7 cellular contexts compared by ENCODE assay signal in the genomic region with DNA sequence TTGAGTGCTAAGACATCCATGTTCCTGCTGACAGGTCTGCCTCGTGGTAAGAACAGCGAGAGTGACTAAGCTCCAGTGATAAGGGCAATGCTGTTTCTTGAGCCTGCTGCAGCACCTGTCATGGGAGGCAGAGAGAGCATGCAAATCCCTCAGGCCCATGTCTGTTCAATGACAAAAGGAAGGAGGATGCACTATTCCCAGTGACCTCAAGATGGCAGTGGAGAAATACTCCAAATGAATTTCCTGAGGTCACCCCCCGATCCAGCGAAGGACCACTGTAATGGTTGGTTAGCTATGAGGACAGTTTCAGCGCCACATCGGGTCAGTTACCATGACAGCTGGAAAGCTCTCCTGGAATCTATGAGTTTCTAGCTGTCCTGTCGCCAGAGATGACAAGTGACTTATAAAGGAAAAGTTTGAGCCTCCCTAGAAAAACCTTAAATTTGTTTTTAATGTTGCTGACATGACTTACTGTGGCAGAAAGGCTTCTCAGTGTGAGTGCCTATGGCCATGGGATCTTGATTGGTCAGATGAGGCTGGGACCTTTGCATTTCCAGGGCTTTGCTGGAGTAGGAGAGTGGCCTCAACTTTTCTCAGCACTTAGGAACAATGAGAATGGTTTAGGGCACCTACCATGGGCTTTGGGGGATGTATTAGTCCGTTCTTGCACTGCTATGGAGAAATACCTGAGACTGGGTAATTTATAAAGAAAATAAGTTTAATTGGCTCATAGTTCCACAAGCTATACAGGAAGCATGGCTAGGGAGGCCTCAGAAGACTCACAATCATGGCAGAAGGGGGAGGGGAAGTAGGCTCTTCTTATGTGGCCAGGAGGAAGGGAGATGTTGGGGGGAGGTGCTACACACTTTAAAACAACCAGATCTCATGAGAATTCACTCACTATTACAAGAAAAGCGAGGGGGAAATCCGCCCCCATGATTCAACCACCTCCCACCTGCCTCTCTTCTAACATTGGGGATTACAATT.
DNase-seq lines count a peak whose midpoint lies in the region; FAIRE-seq and TF ChIP-seq lines count a peak whose summit lies in the region.

No MANE protein-coding gene starts in this region.

- peak; percentile 26; the same call in 1 of the 2 replicates for TF ChIP-seq CTCF in HEK293 (tag by site-specific recombination; IDR thresholded peaks at IDR 0.05)
- TF ChIP-seq CTCF in type B pancreatic cell (conservative IDR thresholded peaks at IDR 0.05), result peak; percentile 82

- H3K9me3 Mint-ChIP-seq in type B pancreatic cell, result no peaks in the 10 kb centered on the region

- POLR2A ChIA-PET in HEK293 (lab: Yijun Ruan, JAX), result interaction anchor here (0.6 kb wide), 1 partner anchor 1045 kb away, joined by 3 read pairs; no protein-coding TSS in a partner anchor

- H3K4me1 ChIP-seq in HEK293 (ENCODE audit: control insufficient read depth, insufficient read depth, low read length), result no peaks in the 10 kb centered on the region

- CTCF ChIA-PET in HEK293 (lab: Yijun Ruan, JAX), result interaction anchor here (0.5 to 2.8 kb wide), 51 partner anchors 9 to 1544 kb away, joined by 3 to 25 read pairs (median 4); no protein-coding TSS in a partner anchor

- H3K4me1 Mint-ChIP-seq in type B pancreatic cell (ENCODE audit: unreplicated experiment), result peaks cover 5% of the 10 kb centered on the region

- H3K27ac ChIP-seq in HEK293 (ENCODE audit: extremely low read depth, low read depth, low read length), result no peak overlapping the region

- H3K4me3 Mint-ChIP-seq in type B pancreatic cell, result no peak overlapping the region

- H3K27ac Mint-ChIP-seq in type B pancreatic cell, result no peak overlapping the region

- H3K4me3 ChIP-seq in HEK293 (ENCODE audit: low read depth, low read length), result no peak overlapping the region

- peak; percentile 92 for FAIRE-seq in G401.6 (lab: Jason Lieb, UNC)

- DNase-seq in NCI-H128 (lab: John Stamatoyannopoulos, UW; ENCODE audit: unreplicated experiment) (peak; percentile 60), SW 1271 (lab: John Stamatoyannopoulos, UW) (peak; percentile 44 to 56), dermis blood vessel endothelial cell (peak; percentile 74), medulla oblongata (ENCODE audit: extremely low spot score) (peak; percentile 63), type B pancreatic cell (ENCODE audit: extremely low spot score, unreplicated experiment) (no peak)

- H3K36me3 ChIP-seq in HEK293 (ENCODE audit: control insufficient read depth in 2 of 2, insufficient read depth in 1 of 2, low read length in 2 of 2), result no peaks in the 10 kb centered on the region

- peaks cover 36% of the 10 kb centered on the region for H3K27me3 Mint-ChIP-seq in type B pancreatic cell

- no peaks in the 10 kb centered on the region for H3K9me3 ChIP-seq in HEK293 (ENCODE audit: control insufficient read depth, insufficient read depth, low read depth, low read length)

- no peaks in the 10 kb centered on the region for H3K36me3 Mint-ChIP-seq in type B pancreatic cell

TF ChIP-seq in HEK293, 187 proteins besides CTCF, POLR2A, EP300 and RAD21:
- TF ChIP-seq, protein P1, sequence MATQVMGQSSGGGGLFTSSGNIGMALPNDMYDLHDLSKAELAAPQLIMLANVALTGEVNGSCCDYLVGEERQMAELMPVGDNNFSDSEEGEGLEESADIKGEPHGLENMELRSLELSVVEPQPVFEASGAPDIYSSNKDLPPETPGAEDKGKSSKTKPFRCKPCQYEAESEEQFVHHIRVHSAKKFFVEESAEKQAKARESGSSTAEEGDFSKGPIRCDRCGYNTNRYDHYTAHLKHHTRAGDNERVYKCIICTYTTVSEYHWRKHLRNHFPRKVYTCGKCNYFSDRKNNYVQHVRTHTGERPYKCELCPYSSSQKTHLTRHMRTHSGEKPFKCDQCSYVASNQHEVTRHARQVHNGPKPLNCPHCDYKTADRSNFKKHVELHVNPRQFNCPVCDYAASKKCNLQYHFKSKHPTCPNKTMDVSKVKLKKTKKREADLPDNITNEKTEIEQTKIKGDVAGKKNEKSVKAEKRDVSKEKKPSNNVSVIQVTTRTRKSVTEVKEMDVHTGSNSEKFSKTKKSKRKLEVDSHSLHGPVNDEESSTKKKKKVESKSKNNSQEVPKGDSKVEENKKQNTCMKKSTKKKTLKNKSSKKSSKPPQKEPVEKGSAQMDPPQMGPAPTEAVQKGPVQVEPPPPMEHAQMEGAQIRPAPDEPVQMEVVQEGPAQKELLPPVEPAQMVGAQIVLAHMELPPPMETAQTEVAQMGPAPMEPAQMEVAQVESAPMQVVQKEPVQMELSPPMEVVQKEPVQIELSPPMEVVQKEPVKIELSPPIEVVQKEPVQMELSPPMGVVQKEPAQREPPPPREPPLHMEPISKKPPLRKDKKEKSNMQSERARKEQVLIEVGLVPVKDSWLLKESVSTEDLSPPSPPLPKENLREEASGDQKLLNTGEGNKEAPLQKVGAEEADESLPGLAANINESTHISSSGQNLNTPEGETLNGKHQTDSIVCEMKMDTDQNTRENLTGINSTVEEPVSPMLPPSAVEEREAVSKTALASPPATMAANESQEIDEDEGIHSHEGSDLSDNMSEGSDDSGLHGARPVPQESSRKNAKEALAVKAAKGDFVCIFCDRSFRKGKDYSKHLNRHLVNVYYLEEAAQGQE (tag by site-specific recombination; IDR thresholded peaks at IDR 0.05), result peak; percentile 59
- TF ChIP-seq ZBTB17 (tag by site-specific recombination; IDR thresholded peaks at IDR 0.05) (peak; percentile 35; the same call in 1 of the 2 replicates), ZNF654 (tag by site-specific recombination; IDR thresholded peaks at IDR 0.05; ENCODE audit: low read depth) (peak; percentile 43), ZNF354C (tag by site-specific recombination; IDR thresholded peaks at IDR 0.05; ENCODE audit: borderline replicate concordance, low read depth) (no peak), ZNF692 (tag by site-specific recombination; IDR thresholded peaks at IDR 0.05) (no peak)
TF ChIP-seq in HEK293: peak in this region for 3.
